Comparison of ENCODE assay signal across 20 cellular contexts in genomic region chr16:77594798-77595625, GRCh38.
DNase-seq lines count a peak whose midpoint lies in the region; ATAC-seq and TF ChIP-seq lines count a peak whose summit lies in the region.
"Had no signal": no experiment of that assay in that cellular context is flagged by ENCODE, and none has a peak within 500 bp of the region (broad histone marks: within the 10 kb centered on the region; RNA-seq: fewer than 3 reads in every experiment).

No MANE protein-coding gene starts in this region.

- H3K4me3 ChIP-seq in subcutaneous abdominal adipose tissue (ENCODE audit: low read depth in 1 of 5, low read length in 5 of 5): no peak overlapping the region
- H3K4me3 ChIP-seq: BLaER1, GM23338 had no signal

- H3K4me3 Mint-ChIP-seq in endothelial cell (ENCODE audit: unreplicated experiment): no peak overlapping the region
- H3K4me3 Mint-ChIP-seq: CD8-positive, alpha-beta T cell; GM23338 had no signal

- DNase-seq in NCI-H2081 (lab: John Stamatoyannopoulos, UW) (peak; percentile 13 to 65), NCI-H2081 treated with DMSO at 0.1 percent for 48 hours (lab: John Stamatoyannopoulos, UW) (no peak), NCI-H748 treated with DMSO at 0.1 percent for 48 hours (lab: John Stamatoyannopoulos, UW) (peak; percentile 13), endothelial cell (ENCODE audit: low spot score) (no peak), NCI-H2029 (lab: John Stamatoyannopoulos, UW) (no peak)
- no peak for DNase-seq in stimulated activated CD4-positive, alpha-beta T cell treated with anti-CD3 and anti-CD28 coated beads, Interleukin-2, amount 100 ng/mL, for 48 hours
- DNase-seq: 8988T; CD8-positive, alpha-beta T cell; NCI-H1048; NCI-H1694 treated with DMSO at 0.1 percent for 48 hours; NCI-H524; NK-92 treated with Interleukin-12 subunit alpha and Interleukin-12 subunit beta, amount 100 ng/mL, for 24 hours; OCI-M1; RPMI8226; SIG-M5 had no signal

- TF ChIP-seq CTCF in endothelial cell (IDR thresholded peaks at IDR 0.05; ENCODE audit: unreplicated experiment): no peak

- no peaks in the 10 kb centered on the region for H3K36me3 ChIP-seq in subcutaneous abdominal adipose tissue (ENCODE audit: control insufficient read depth in 5 of 5, insufficient read depth in 5 of 5, low read length in 5 of 5)
- H3K36me3 ChIP-seq: BLaER1 had no signal

- peaks cover 50% of the 10 kb centered on the region for H3K4me1 Mint-ChIP-seq in endothelial cell (ENCODE audit: unreplicated experiment)

- H3K27ac ChIP-seq in subcutaneous abdominal adipose tissue (ENCODE audit: low read depth, low read length): peak overlapping the region; percentile 20
- H3K27ac ChIP-seq: BLaER1, KMS-11 had no signal

- ATAC-seq in HG02852 (IDR thresholded peaks at IDR 0.05; ENCODE audit: unreplicated experiment): no peak
- ATAC-seq: CD8-positive, alpha-beta T cell; GM23338 had no signal

- no peaks in the 10 kb centered on the region for H3K9me3 Mint-ChIP-seq in endothelial cell (ENCODE audit: unreplicated experiment)
- H3K9me3 Mint-ChIP-seq: CD8-positive, alpha-beta T cell; GM23338 had no signal

- H3K36me3 Mint-ChIP-seq in endothelial cell (ENCODE audit: low read depth, unreplicated experiment): no peaks in the 10 kb centered on the region
- H3K36me3 Mint-ChIP-seq: CD8-positive, alpha-beta T cell had no signal

- peaks cover 0 to 45% (median 0%) of the 10 kb centered on the region in 5 donors for H3K4me1 ChIP-seq in subcutaneous abdominal adipose tissue (ENCODE audit: control insufficient read depth in 5 of 5, insufficient read depth in 5 of 5, low read length in 5 of 5)
- H3K4me1 ChIP-seq: BLaER1 had no signal

- H3K27ac Mint-ChIP-seq in endothelial cell (ENCODE audit: unreplicated experiment): peak overlapping the region; percentile 85
- H3K27ac Mint-ChIP-seq: CD8-positive, alpha-beta T cell; GM23338 had no signal

- H3K27me3 Mint-ChIP-seq in endothelial cell (ENCODE audit: unreplicated experiment): no peaks in the 10 kb centered on the region

- H3K27me3 ChIP-seq in subcutaneous abdominal adipose tissue (ENCODE audit: control insufficient read depth in 5 of 5, insufficient read depth in 4 of 5, low read length in 5 of 5): peaks cover 0 to 3% (median 0%) of the 10 kb centered on the region in 5 donors
- H3K27me3 ChIP-seq: BLaER1 had no signal

- H3K9ac ChIP-seq in subcutaneous abdominal adipose tissue (ENCODE audit: low read length in 5 of 5): no peak overlapping the region
- H3K9ac ChIP-seq: BLaER1, KMS-11 had no signal

- H3K9me3 ChIP-seq in subcutaneous abdominal adipose tissue (ENCODE audit: control insufficient read depth in 5 of 5, low read length in 5 of 5): no peaks in the 10 kb centered on the region
- H3K9me3 ChIP-seq: BLaER1 had no signal

Comparison
In these comparisons a context has a peak if more than half of its experiments do, and no peak if none do; other contexts are left out.
1. DNase-seq: peak in NCI-H2081 (2 of 2) and NCI-H748 treated with DMSO at 0.1 percent for 48 hours (single experiment); none in NCI-H2081 treated with DMSO at 0.1 percent for 48 hours (single experiment), endothelial cell (single experiment), stimulated activated CD4-positive, alpha-beta T cell treated with anti-CD3 and anti-CD28 coated beads, Interleukin-2, amount 100 ng/mL, for 48 hours (0 of 2) and NCI-H2029 (single experiment).